10 cellular contexts compared by ENCODE assay signal in genomic region chr7:23533160-23533559, GRCh38. TPM values are rescaled to one million over a fixed set of nuclear protein-coding genes. Genes with fewer than 3 reads are reported as not detected.
DNase-seq lines count a peak whose midpoint lies in the region; ATAC-seq and TF ChIP-seq lines count a peak whose summit lies in the region.
"Had no signal": no experiment of that assay in that cellular context is flagged by ENCODE, and none has a peak within 500 bp of the region (broad histone marks: within the 10 kb centered on the region; RNA-seq: fewer than 3 reads in every experiment).

No MANE protein-coding gene starts in this region.

- WGBS in adrenal gland, 4 donors, result 95 to 98% (median 97%) methylated on average over 4 of the region's 4 CpGs

- H3K36me3 ChIP-seq in adrenal gland (replicated peaks in 1 of 2), result no peaks in the 10 kb centered on the region

- no peak overlapping the region for H3K27ac ChIP-seq in adrenal gland

- H3K9me3 Mint-ChIP-seq in activated T-cell treated with anti-CD3 and anti-CD28 coated beads, Interleukin-2, amount 50 U/mL, for 72 hours, result no peaks in the 10 kb centered on the region
- peaks cover 0 to 17% (median 4%) of the 10 kb centered on the region in 5 experiments for H3K9me3 Mint-ChIP-seq in brain

- intact Hi-C loops in adrenal gland (cut with DNase I), result no loop called here

- peak overlapping the region; percentile 55 to 84 for H3K4me3 Mint-ChIP-seq in activated T-cell treated with anti-CD3 and anti-CD28 coated beads, Interleukin-2, amount 50 U/mL, for 72 hours
- H3K4me3 Mint-ChIP-seq in brain, result peak overlapping the region; percentile 73 to 100 (median 80)

- TF ChIP-seq CTCF in brain (conservative IDR thresholded peaks at IDR 0.05) (no peak), retinal pigment epithelial cell (conservative IDR thresholded peaks at IDR 0.05; ENCODE audit: low read depth, low read length) (peak; percentile 9), adrenal gland (IDR thresholded peaks at IDR 0.05) (no peak)

- H3K4me1 ChIP-seq in adrenal gland (replicated peaks in 1 of 2), result peaks cover 0 to 23% of the 10 kb centered on the region in 2 donors

- peaks cover 35% of the 10 kb centered on the region for H3K4me1 Mint-ChIP-seq in activated T-cell treated with anti-CD3 and anti-CD28 coated beads, Interleukin-2, amount 50 U/mL, for 72 hours (ENCODE audit: low read depth)
- peaks cover 28% of the 10 kb centered on the region for H3K4me1 Mint-ChIP-seq in brain

- H3K36me3 Mint-ChIP-seq in activated T-cell treated with anti-CD3 and anti-CD28 coated beads, Interleukin-2, amount 50 U/mL, for 72 hours (ENCODE audit: insufficient read depth in 2 of 2), result peaks cover 10 to 18% of the 10 kb centered on the region in 2 donors
- H3K36me3 Mint-ChIP-seq in brain, result peaks cover 32% of the 10 kb centered on the region

- no peak for TF ChIP-seq POLR2A in adrenal gland (IDR thresholded peaks at IDR 0.05)

- ATAC-seq in activated T-cell treated with anti-CD3 and anti-CD28 coated beads, Interleukin-2, amount 50 U/mL, for 72 hours (replicated peaks in 1 of 2), result no peak
- no peak for ATAC-seq in HG03565 (IDR thresholded peaks at IDR 0.05; ENCODE audit: unreplicated experiment)

- no peak overlapping the region for H3K4me3 ChIP-seq in retinal pigment epithelial cell (ENCODE audit: low read length)
- no peak overlapping the region for H3K4me3 ChIP-seq in adrenal gland

- H3K9me3 ChIP-seq in adrenal gland (replicated peaks in 1 of 3), result no peaks in the 10 kb centered on the region

- H3K27ac Mint-ChIP-seq in activated T-cell treated with anti-CD3 and anti-CD28 coated beads, Interleukin-2, amount 50 U/mL, for 72 hours, result peak overlapping the region; percentile 96
- H3K27ac Mint-ChIP-seq in brain, result peak overlapping the region; percentile 79 to 92 (median 83)

- DNase-seq in activated T-cell treated with anti-CD3 and anti-CD28 coated beads, Interleukin-2, amount 50 U/mL, for 72 hours, result no peak
- DNase-seq in activated T-cell treated with anti-CD3 and anti-CD28 coated beads, Interleukin-2, amount 50 U/mL, for 1 hour, result no peak
- DNase-seq in OCI-M1 (lab: John Stamatoyannopoulos, UW) (peak; percentile 20), retinal pigment epithelial cell (ENCODE audit: low read depth) (no peak), SK-N-DZ (ENCODE audit: low spot score) (no peak), adrenal gland (no peak)
- DNase-seq: islet precursor cell, NCI-H1092 had no signal

- H3K27me3 ChIP-seq in adrenal gland, result no peaks in the 10 kb centered on the region

- no peaks in the 10 kb centered on the region for H3K27me3 Mint-ChIP-seq in activated T-cell treated with anti-CD3 and anti-CD28 coated beads, Interleukin-2, amount 50 U/mL, for 72 hours (ENCODE audit: low read depth)
- peaks cover 16% of the 10 kb centered on the region for H3K27me3 Mint-ChIP-seq in brain

RNA-seq across cellular contexts. Expression of gene TRA2A, which starts 1.4 kb away (rescaled TPM):
- total RNA-seq in activated T-cell treated with anti-CD3 and anti-CD28 coated beads, Interleukin-2, amount 50 U/mL, for 72 hours, result 10 to 100 TPM; 96.8 to 97.3 TPM
- 23.0 TPM for polyA plus RNA-seq in brain (ENCODE audit: insufficient read depth, low read depth, low replicate concordance)
- 26.6 and 27.8 TPM in 2 replicates for polyA plus RNA-seq in SK-N-DZ (2014; cell fraction: cytosol; rRNA removed)
- 60.7 and 204 TPM in 2 replicates for polyA plus RNA-seq in SK-N-DZ (2014; cell fraction: nucleus; rRNA removed)
- 10 to 100 TPM; 13.2 to 69.1 (median 60.2) TPM for total RNA-seq in adrenal gland
- polyA plus RNA-seq in adrenal gland, result 100 to 1,000 TPM; 128 to 190 (median 134) TPM
